8 cellular contexts compared by ENCODE assay signal in genomic region chr12:116687888-116688287, GRCh38. TPM values are rescaled to one million over a fixed set of nuclear protein-coding genes. Genes with fewer than 3 reads are reported as not detected.
DNase-seq lines count a peak whose midpoint lies in the region; ATAC-seq and TF ChIP-seq lines count a peak whose summit lies in the region.

No MANE protein-coding gene starts in this region.

- no peaks in the 10 kb centered on the region for H3K9me3 Mint-ChIP-seq in activated CD8-positive, alpha-beta memory T cell treated with anti-CD3 and anti-CD28 coated beads, Interleukin-2, amount 10 ng/mL, durations not matched to agents 7 days and 5 days (ENCODE audit: low read depth)

- CTCF ChIA-PET in activated CD8-positive, alpha-beta memory T cell treated with anti-CD3 and anti-CD28 coated beads, Interleukin-2, amount 10 ng/mL, durations not matched to agents 7 days and 5 days (lab: Charles Lee): interaction anchor here (1.1 to 2.4 kb wide), 3 partner anchors 11 to 21 kb away, joined by 3 to 7 read pairs (median 3); no protein-coding TSS in a partner anchor

- H3K4me3 ChIP-seq in GM12865 (ENCODE audit: low read depth, low read length) (no peak overlapping the region), KMS-11 (IDR thresholded peaks at IDR 0.05; ENCODE audit: insufficient read depth, low read depth, low read length) (no peak overlapping the region)

- no peaks in the 10 kb centered on the region for H3K27me3 ChIP-seq in KMS-11 (ENCODE audit: insufficient read depth, low read depth)

- TF ChIP-seq CTCF in GM12865 (IDR thresholded peaks at IDR 0.05; ENCODE audit: insufficient read depth, low read depth, low read length, missing control alignments) (peak; percentile 55), KMS-11 (conservative IDR thresholded peaks at IDR 0.05; ENCODE audit: low read depth, low read length) (0 out of 2 replicates have a peak, but pooled peaks have one; percentile 25)

- DNase-seq in GM12865 (ENCODE audit: low read depth) (peak; percentile 66), left ventricle myocardium superior (peak; percentile 61), superior temporal gyrus (ENCODE audit: extremely low spot score) (no peak), GOT3 (lab: John Stamatoyannopoulos, UW) (no peak)
- DNase-seq in activated CD8-positive, alpha-beta memory T cell treated with anti-CD3 and anti-CD28 coated beads, Interleukin-2, amount 10 ng/mL, durations not matched to agents 7 days and 5 days: peak; percentile 47
- peak; percentile 10 to 22 for DNase-seq in stimulated activated CD4-positive, alpha-beta T cell treated with anti-CD3 and anti-CD28 coated beads, Interleukin-4, amount 100 ng/mL, for 4 hours

- H4K20me1 ChIP-seq in KMS-11 (ENCODE audit: insufficient read depth): no peaks in the 10 kb centered on the region

- no peaks in the 10 kb centered on the region for H3K36me3 Mint-ChIP-seq in activated CD8-positive, alpha-beta memory T cell treated with anti-CD3 and anti-CD28 coated beads, Interleukin-2, amount 10 ng/mL, durations not matched to agents 7 days and 5 days

- no peaks in the 10 kb centered on the region for H3K4me1 ChIP-seq in KMS-11 (ENCODE audit: low read depth, poor library complexity, severe bottlenecking)

- H3K4me3 Mint-ChIP-seq in activated CD8-positive, alpha-beta memory T cell treated with anti-CD3 and anti-CD28 coated beads, Interleukin-2, amount 10 ng/mL, durations not matched to agents 7 days and 5 days: no peak overlapping the region

- peaks cover 4% of the 10 kb centered on the region for H3K4me1 Mint-ChIP-seq in activated CD8-positive, alpha-beta memory T cell treated with anti-CD3 and anti-CD28 coated beads, Interleukin-2, amount 10 ng/mL, durations not matched to agents 7 days and 5 days

- H3K4me2 ChIP-seq in KMS-11: no peak overlapping the region

- H3K9ac ChIP-seq in KMS-11: no peak overlapping the region

- H3K27ac Mint-ChIP-seq in activated CD8-positive, alpha-beta memory T cell treated with anti-CD3 and anti-CD28 coated beads, Interleukin-2, amount 10 ng/mL, durations not matched to agents 7 days and 5 days: no peak overlapping the region

- no peaks in the 10 kb centered on the region for H3K36me3 ChIP-seq in KMS-11 (ENCODE audit: insufficient read depth)

- intact Hi-C loops in left ventricle myocardium superior (cut with micrococcal nuclease): no loop called here

- peaks cover 16% of the 10 kb centered on the region for H3K27me3 Mint-ChIP-seq in activated CD8-positive, alpha-beta memory T cell treated with anti-CD3 and anti-CD28 coated beads, Interleukin-2, amount 10 ng/mL, durations not matched to agents 7 days and 5 days

- H3K79me2 ChIP-seq in KMS-11 (ENCODE audit: insufficient read depth, low read depth): no peaks in the 10 kb centered on the region

- no peak overlapping the region for H2AFZ ChIP-seq in KMS-11 (ENCODE audit: low read depth)

- peak; percentile 42 for ATAC-seq in activated CD8-positive, alpha-beta memory T cell treated with anti-CD3 and anti-CD28 coated beads, Interleukin-2, amount 10 ng/mL, durations not matched to agents 7 days and 5 days
- peak; percentile 71 for ATAC-seq in left ventricle myocardium superior
- no peak for ATAC-seq in GM18907 (IDR thresholded peaks at IDR 0.05; ENCODE audit: unreplicated experiment)

- H3K27ac ChIP-seq in KMS-11: no peak overlapping the region

RNA-seq across cellular contexts. Expression of gene SPRING1, which starts 50.0 kb away (rescaled TPM):
- total RNA-seq in activated CD8-positive, alpha-beta memory T cell treated with anti-CD3 and anti-CD28 coated beads, Interleukin-2, amount 10 ng/mL, durations not matched to agents 7 days and 5 days: 10 to 100 TPM; 25.3 to 31.8 TPM
- 9.2 TPM for total RNA-seq in left ventricle myocardium superior

RNA-seq across cellular contexts. Expression of gene RNFT2, which starts 50.2 kb away (rescaled TPM):
- 1 to 10 TPM; 8.6 to 8.9 TPM for total RNA-seq in activated CD8-positive, alpha-beta memory T cell treated with anti-CD3 and anti-CD28 coated beads, Interleukin-2, amount 10 ng/mL, durations not matched to agents 7 days and 5 days
- total RNA-seq in left ventricle myocardium superior: 0.45 TPM

Comparison
In these comparisons a context has a peak if more than half of its experiments do, and no peak if none do; other contexts are left out.
1. DNase-seq: peak in GM12865 (single experiment), activated CD8-positive, alpha-beta memory T cell treated with anti-CD3 and anti-CD28 coated beads, Interleukin-2, amount 10 ng/mL, durations not matched to agents 7 days and 5 days (single experiment), left ventricle myocardium superior (single experiment) and stimulated activated CD4-positive, alpha-beta T cell treated with anti-CD3 and anti-CD28 coated beads, Interleukin-4, amount 100 ng/mL, for 4 hours (2 of 2); none in superior temporal gyrus (single experiment) and GOT3 (single experiment).